17 cellular contexts compared by ENCODE assay signal in the genomic region with DNA sequence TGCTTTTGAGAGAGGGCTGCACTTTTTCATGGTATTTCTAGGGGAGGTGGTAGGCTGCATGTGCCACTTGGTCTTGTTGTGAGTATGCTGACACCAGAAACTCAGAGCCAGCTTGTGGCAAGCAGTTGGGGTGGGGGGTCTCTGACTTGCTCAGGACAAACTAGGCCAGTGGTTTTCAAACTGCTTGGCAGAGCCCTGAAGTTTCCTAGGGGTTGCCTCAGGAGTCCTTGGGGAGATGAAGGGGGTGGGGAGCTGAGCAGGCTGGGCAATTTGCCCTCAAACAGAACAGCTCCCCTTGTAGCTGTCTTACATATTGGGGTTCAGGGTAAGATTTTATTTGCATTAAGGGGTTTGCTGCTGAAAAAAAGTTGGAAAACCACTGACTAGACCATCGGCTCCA. TPM values are rescaled to one million over a fixed set of nuclear protein-coding genes. Genes with fewer than 3 reads are reported as not detected.
DNase-seq lines count a peak whose midpoint lies in the region; ATAC-seq and TF ChIP-seq lines count a peak whose summit lies in the region.
"Had no signal": no experiment of that assay in that cellular context is flagged by ENCODE, and none has a peak within 500 bp of the region (broad histone marks: within the 10 kb centered on the region; RNA-seq: fewer than 3 reads in every experiment).

No MANE protein-coding gene starts in this region.

- H3K9me3 Mint-ChIP-seq in nephron (no peaks in the 10 kb centered on the region), neural progenitor cell (peaks cover 2% of the 10 kb centered on the region), natural killer cell (no peaks in the 10 kb centered on the region)
- H3K9me3 Mint-ChIP-seq: CD14-positive monocyte; CD4-positive, alpha-beta memory T cell; GM23338 had no signal

- DNase-seq in GM23248 (no peak), RWPE1 (ENCODE audit: low spot score) (no peak), ecto neural progenitor cell (ENCODE audit: low spot score) (peak; percentile 16), NCI-H187 (lab: John Stamatoyannopoulos, UW) (no peak), mucosa of gallbladder (ENCODE audit: low spot score) (no peak), neural progenitor cell (ENCODE audit: low spot score) (no peak), natural killer cell (no peak)
- DNase-seq: 8988T; CD4-positive, alpha-beta memory T cell; DMS153; DMS79 treated with DMSO at 0.1 percent for 48 hours had no signal

- H3K79me2 ChIP-seq in GM23248 (ENCODE audit: insufficient read depth) (peaks cover 88% of the 10 kb centered on the region), neural progenitor cell (ENCODE audit: low read depth) (peaks cover 22% of the 10 kb centered on the region)

- H3K27ac Mint-ChIP-seq in nephron (no peak overlapping the region), neural progenitor cell (no peak overlapping the region), natural killer cell (no peak overlapping the region)
- H3K27ac Mint-ChIP-seq: CD4-positive, alpha-beta memory T cell; GM23338 had no signal

- ATAC-seq in natural killer cell = no peak
- ATAC-seq: GM12878, GM23338, HCT116 had no signal

- H3K4me1 Mint-ChIP-seq in nephron (peaks cover 37% of the 10 kb centered on the region), neural progenitor cell (peaks cover 21% of the 10 kb centered on the region), natural killer cell (peaks cover 21 to 36% of the 10 kb centered on the region in 2 donors)
- H3K4me1 Mint-ChIP-seq: CD4-positive, alpha-beta memory T cell had no signal

- CTCF ChIA-PET in RWPE1 (lab: Yijun Ruan, JAX) = interaction anchor here (0.9 kb wide), 1 partner anchor 15 kb away, joined by 3 read pairs; no protein-coding TSS in a partner anchor

- intact Hi-C loops in natural killer cell (cut with micrococcal nuclease) = no loop called here

- H3K9me3 ChIP-seq in GM23248 (ENCODE audit: low read depth) (no peaks in the 10 kb centered on the region), neural progenitor cell (ENCODE audit: low read depth) (no peaks in the 10 kb centered on the region)
- H3K9me3 ChIP-seq: BLaER1 had no signal

- in situ Hi-C loops in GM23248 (cut with MboI) = no loop called here

- peak overlapping the region; percentile 4; the same call in 1 of the 2 replicates for H3K9ac ChIP-seq in GM23248
- no peak overlapping the region for H3K9ac ChIP-seq in neural progenitor cell
- H3K9ac ChIP-seq: BLaER1 had no signal

- H3K9me2 ChIP-seq in GM23248 (ENCODE audit: insufficient read depth) = no peaks in the 10 kb centered on the region

- peaks cover 31% of the 10 kb centered on the region for H3K36me3 ChIP-seq in GM23248 (ENCODE audit: low read depth)
- H3K36me3 ChIP-seq in neural progenitor cell = peaks cover 3% of the 10 kb centered on the region

- H2AFZ ChIP-seq in GM23248 (no peak overlapping the region), neural progenitor cell (replicated peaks) (no peak overlapping the region)
- H2AFZ ChIP-seq: GM23338 had no signal

- POLR2A ChIA-PET in RWPE1 (lab: Yijun Ruan, JAX; ENCODE audit: low non-redundant PET) = no interaction called here

- H3K4me3 Mint-ChIP-seq in nephron (peak overlapping the region in 2 of 3 experiments; percentile 3 to 34), neural progenitor cell (no peak overlapping the region), natural killer cell (no peak overlapping the region)
- H3K4me3 Mint-ChIP-seq: CD14-positive monocyte; CD4-positive, alpha-beta memory T cell; GM23338 had no signal

- no peak overlapping the region for H3K4me2 ChIP-seq in GM23248 (ENCODE audit: unreplicated experiment)
- no peak overlapping the region for H3K4me2 ChIP-seq in neural progenitor cell
- H3K4me2 ChIP-seq: BLaER1, GM23338 had no signal

- H3K27me3 ChIP-seq in GM23248 (replicated peaks; ENCODE audit: insufficient read depth) (no peaks in the 10 kb centered on the region), neural progenitor cell (no peaks in the 10 kb centered on the region)
- H3K27me3 ChIP-seq: BLaER1 had no signal

- H3F3A ChIP-seq in GM23248 (ENCODE audit: insufficient read depth) (peaks cover 34% of the 10 kb centered on the region), neural progenitor cell (ENCODE audit: low read depth) (peaks cover 20% of the 10 kb centered on the region)

- H3K27me3 Mint-ChIP-seq in nephron (ENCODE audit: low read depth) (peaks cover 5% of the 10 kb centered on the region), neural progenitor cell (ENCODE audit: insufficient read depth, low read depth) (no peaks in the 10 kb centered on the region), natural killer cell (ENCODE audit: low read depth in 2 of 2) (no peaks in the 10 kb centered on the region)

- WGBS in GM23248 (ENCODE audit: low coverage in 1 of 2, low lambda C conversion rate in 2 of 2, missing lambda C conversion rate in 2 of 2), 2 experiments = 96 to 100% methylated on average over 1 of the region's 1 CpG

- H3K36me3 Mint-ChIP-seq in nephron (ENCODE audit: low read depth) = peaks cover 35% of the 10 kb centered on the region
- H3K36me3 Mint-ChIP-seq in neural progenitor cell = peaks cover 23% of the 10 kb centered on the region
- H3K36me3 Mint-ChIP-seq in natural killer cell = no peaks in the 10 kb centered on the region
- H3K36me3 Mint-ChIP-seq: CD4-positive, alpha-beta memory T cell had no signal

- TF ChIP-seq CTCF in RWPE1 (conservative IDR thresholded peaks at IDR 0.05; ENCODE audit: low read depth) = no peak
- no peak for TF ChIP-seq CTCF in nephron (IDR thresholded peaks at IDR 0.05; ENCODE audit: unreplicated experiment in 3 of 3)
- no peak for TF ChIP-seq CTCF in neural progenitor cell (IDR thresholded peaks at IDR 0.05)
- TF ChIP-seq CTCF in natural killer cell (IDR thresholded peaks at IDR 0.05) = no peak

- H3K4me3 ChIP-seq in GM23248 (no peak overlapping the region), neural progenitor cell (no peak overlapping the region)
- H3K4me3 ChIP-seq: BLaER1, GM12878, GM23338 had no signal

- H3K27ac ChIP-seq in GM23248 (no peak overlapping the region), RWPE1 (peak overlapping the region; percentile 44), neural progenitor cell (no peak overlapping the region)
- H3K27ac ChIP-seq: BLaER1 had no signal

- H3K4me1 ChIP-seq in GM23248 (ENCODE audit: insufficient read depth) (peaks cover 22% of the 10 kb centered on the region), neural progenitor cell (peaks cover 12% of the 10 kb centered on the region)

- H4K20me1 ChIP-seq in GM23248 (ENCODE audit: insufficient read depth) (0 out of 2 replicates have a peak, but pooled peaks cover 4% of the 10 kb centered on the region), neural progenitor cell (ENCODE audit: low read depth) (no peaks in the 10 kb centered on the region)
- H4K20me1 ChIP-seq: BLaER1 had no signal

RNA-seq across cellular contexts. Expression of a gene that starts 3.9 kb away (rescaled TPM):
- 22.5 and 35.0 TPM in 2 replicates for total RNA-seq in GM23248 (2014; rRNA removed; shearing (Covaris generic))
- 6.4 and 8.1 TPM in 2 replicates for polyA plus RNA-seq in GM23248 (2016; fragmentation: Nextera tagmentation; extraction: Ambion mirVana)
- total RNA-seq in mucosa of gallbladder = 54.2 TPM
- 14.9 and 18.0 TPM in 2 replicates for total RNA-seq in neural progenitor cell (ENCODE audit: low replicate concordance)
- total RNA-seq in natural killer cell = 10 to 100 TPM; 13.8 to 25.3 (median 14.4) TPM
- polyA plus RNA-seq: CD4-positive, alpha-beta memory T cell had no signal

RNA-seq across cellular contexts. Expression of a gene that starts 7.9 kb away (rescaled TPM):
- total RNA-seq in GM23248 (2014; rRNA removed; shearing (Covaris generic)) = 4.1 and 4.3 TPM in 2 replicates
- 1.4 and 1.6 TPM in 2 replicates for polyA plus RNA-seq in GM23248 (2016; fragmentation: Nextera tagmentation; extraction: Ambion mirVana)
- 24.4 TPM for total RNA-seq in mucosa of gallbladder
- total RNA-seq in neural progenitor cell (ENCODE audit: low replicate concordance) = 6.3 and 10.6 TPM in 2 replicates
- 10 to 100 TPM; 13.2 to 27.8 (median 25.1) TPM for total RNA-seq in natural killer cell

RNA-seq across cellular contexts. Expression of a gene that starts 10.7 kb away (rescaled TPM):
- total RNA-seq in GM23248 (2014; rRNA removed; shearing (Covaris generic)) = 60.3 and 65.5 TPM in 2 replicates
- 57.8 and 61.2 TPM in 2 replicates for polyA plus RNA-seq in GM23248 (2016; fragmentation: Nextera tagmentation; extraction: Ambion mirVana)
- total RNA-seq in mucosa of gallbladder (186 TPM), neural progenitor cell (ENCODE audit: low replicate concordance) (264 and 298 TPM in 2 replicates), natural killer cell (100 to 1,000 TPM; 226 to 261 (median 238) TPM)

RNA-seq across cellular contexts. Expression of a gene that starts 24.6 kb away (rescaled TPM):
- total RNA-seq in GM23248 (2014; rRNA removed; shearing (Covaris generic)) = 7.6 and 8.7 TPM in 2 replicates
- polyA plus RNA-seq in GM23248 (2016; fragmentation: Nextera tagmentation; extraction: Ambion mirVana) = 5.0 and 5.8 TPM in 2 replicates
- total RNA-seq in mucosa of gallbladder (26.0 TPM), neural progenitor cell (ENCODE audit: low replicate concordance) (21.0 and 22.7 TPM in 2 replicates), natural killer cell (10 to 100 TPM in 1 of 3 donors, 1 to 10 TPM in 2; 5.1 to 10.1 (median 7.0) TPM)

RNA-seq across cellular contexts. Expression of a gene that starts 42.1 kb away (rescaled TPM):
- total RNA-seq in GM23248 (2014; rRNA removed; shearing (Covaris generic)) = 32.8 and 42.3 TPM in 2 replicates
- polyA plus RNA-seq in GM23248 (2016; fragmentation: Nextera tagmentation; extraction: Ambion mirVana) = 16.5 and 20.4 TPM in 2 replicates
- total RNA-seq in mucosa of gallbladder (64.3 TPM), neural progenitor cell (ENCODE audit: low replicate concordance) (22.2 and 80.8 TPM in 2 replicates), natural killer cell (under 1 TPM in 2 of 3 donors, not detected in 1; 0.28 to 1.00 TPM)
- total RNA-seq: GM12878 had no signal
- polyA plus RNA-seq: CD14-positive monocyte, GM12878 had no signal

Comparison
In these comparisons a context has a peak if more than half of its experiments do, and no peak if none do; other contexts are left out.
1. H3K4me3 Mint-ChIP-seq: peak in nephron (2 of 3); none in neural progenitor cell (single experiment) and natural killer cell (single experiment).